8 cellular contexts compared by ENCODE assay signal in genomic region chr1:12229386-12229834, GRCh38. TPM values are rescaled to one million over a fixed set of nuclear protein-coding genes. Genes with fewer than 3 reads are reported as not detected.
DNase-seq lines count a peak whose midpoint lies in the region; ATAC-seq and TF ChIP-seq lines count a peak whose summit lies in the region.

No MANE protein-coding gene starts in this region.

- no peak for DNase-seq in Caco-2
- no peak for DNase-seq in chondrocyte (ENCODE audit: low spot score)
- DNase-seq in stimulated activated CD4-positive, alpha-beta T cell treated with anti-CD3 and anti-CD28 coated beads, Interleukin-4, amount 100 ng/mL, for 24 hours: no peak
- no peak for DNase-seq in hepatic stellate cell (ENCODE audit: low spot score)

- POLR2A ChIA-PET in Caco-2 (lab: Charles Lee): no interaction called here

- no peaks in the 10 kb centered on the region for H3K9me3 ChIP-seq in Caco-2
- H3K9me3 ChIP-seq in parathyroid adenoma (ENCODE audit: control insufficient read depth, low read length): no peaks in the 10 kb centered on the region

- H3K4me3 ChIP-seq in Caco-2 (ENCODE audit: low read depth, low read length) (peak overlapping the region; percentile 19; the same call in 1 of the 2 replicates), parathyroid adenoma (ENCODE audit: low read depth, low read length) (no peak overlapping the region)

- CTCF ChIA-PET in Caco-2 (lab: Charles Lee): no interaction called here

- H3K27me3 Mint-ChIP-seq in Caco-2 (ENCODE audit: insufficient read depth, unreplicated experiment) (no peaks in the 10 kb centered on the region), IgD-negative memory B cell (peaks cover 2% of the 10 kb centered on the region), chondrocyte (ENCODE audit: low read depth) (peaks cover 2% of the 10 kb centered on the region)

- H3K9ac ChIP-seq in parathyroid adenoma: no peak overlapping the region

- peaks cover 1% of the 10 kb centered on the region for H3K9me3 Mint-ChIP-seq in Caco-2 (ENCODE audit: unreplicated experiment)
- no peaks in the 10 kb centered on the region for H3K9me3 Mint-ChIP-seq in IgD-negative memory B cell
- H3K9me3 Mint-ChIP-seq in chondrocyte (ENCODE audit: low read depth): no peaks in the 10 kb centered on the region

- no peak overlapping the region for H3K27ac ChIP-seq in parathyroid adenoma

- TF ChIP-seq CTCF in Caco-2 (IDR thresholded peaks at IDR 0.05; ENCODE audit: insufficient read depth in 1 of 2, low read depth in 1 of 2, low read length in 1 of 2, severe bottlenecking in 1 of 2, unreplicated experiment in 1 of 2) (no peak), chondrocyte (IDR thresholded peaks at IDR 0.05) (no peak), parathyroid adenoma (IDR thresholded peaks at IDR 0.05) (no peak)

- no peaks in the 10 kb centered on the region for H3K36me3 Mint-ChIP-seq in Caco-2 (ENCODE audit: insufficient read depth, unreplicated experiment)
- no peaks in the 10 kb centered on the region for H3K36me3 Mint-ChIP-seq in IgD-negative memory B cell
- H3K36me3 Mint-ChIP-seq in chondrocyte (ENCODE audit: low read depth): no peaks in the 10 kb centered on the region

- no peak for ATAC-seq in HG03097 (IDR thresholded peaks at IDR 0.05; ENCODE audit: low FRiP score, unreplicated experiment)
- no peak for ATAC-seq in GM21576 (IDR thresholded peaks at IDR 0.05; ENCODE audit: unreplicated experiment)

- H3K4me3 Mint-ChIP-seq in Caco-2 (ENCODE audit: unreplicated experiment) (peak overlapping the region; percentile 76), IgD-negative memory B cell (peak overlapping the region; percentile 62 to 81 (median 70)), chondrocyte (ENCODE audit: unreplicated experiment) (peak overlapping the region; percentile 52)

- intact Hi-C loops in Caco-2 (cut with micrococcal nuclease; ENCODE audit: unreplicated experiment): no loop called here

- no TSS peak for BruUV-seq in Caco-2 (replicated peaks; lab: Mats Ljungman, UMichigan)

- peaks cover 13% of the 10 kb centered on the region for H3K79me2 ChIP-seq in parathyroid adenoma

- peak overlapping the region; percentile 69 for H2AFZ ChIP-seq in parathyroid adenoma

- H3K4me2 ChIP-seq in parathyroid adenoma (ENCODE audit: low read length): peak overlapping the region; percentile 47

- H3K36me3 ChIP-seq in Caco-2 (ENCODE audit: control insufficient read depth, insufficient read depth, low read length) (no peaks in the 10 kb centered on the region), parathyroid adenoma (ENCODE audit: control insufficient read depth, insufficient read depth, low read length) (no peaks in the 10 kb centered on the region)

- H3K4me1 ChIP-seq in Caco-2 (peaks cover 8% of the 10 kb centered on the region), parathyroid adenoma (peaks cover 3% of the 10 kb centered on the region)

- H3K27me3 ChIP-seq in Caco-2 (replicated peaks; ENCODE audit: control insufficient read depth, insufficient read depth, low read length) (no peaks in the 10 kb centered on the region), parathyroid adenoma (ENCODE audit: control insufficient read depth, insufficient read depth, low read length) (no peaks in the 10 kb centered on the region)

- H3K27ac Mint-ChIP-seq in Caco-2 (ENCODE audit: unreplicated experiment) (peak overlapping the region; percentile 75), IgD-negative memory B cell (peak overlapping the region in 2 of 3 donors; percentile 51 to 83), chondrocyte (ENCODE audit: unreplicated experiment) (no peak overlapping the region)

- H3K4me1 Mint-ChIP-seq in Caco-2 (ENCODE audit: low read depth, unreplicated experiment) (no peaks in the 10 kb centered on the region), IgD-negative memory B cell (peaks cover 10 to 13% (median 13%) of the 10 kb centered on the region in 3 donors), chondrocyte (ENCODE audit: low read depth) (peaks cover 10% of the 10 kb centered on the region)

RNA-seq across cellular contexts. Expression of gene VPS13D, which starts 0.4 kb away (rescaled TPM):
- total RNA-seq in Caco-2 (2022) (22.7 and 25.6 TPM in 2 replicates), chondrocyte (39.4 to 51.2 TPM (median 40.0 TPM) in 3 replicates)
- polyA plus RNA-seq in IgD-negative memory B cell: 8.9 TPM
